Comparison of ENCODE assay signal across 1 cellular context in the genomic region with DNA sequence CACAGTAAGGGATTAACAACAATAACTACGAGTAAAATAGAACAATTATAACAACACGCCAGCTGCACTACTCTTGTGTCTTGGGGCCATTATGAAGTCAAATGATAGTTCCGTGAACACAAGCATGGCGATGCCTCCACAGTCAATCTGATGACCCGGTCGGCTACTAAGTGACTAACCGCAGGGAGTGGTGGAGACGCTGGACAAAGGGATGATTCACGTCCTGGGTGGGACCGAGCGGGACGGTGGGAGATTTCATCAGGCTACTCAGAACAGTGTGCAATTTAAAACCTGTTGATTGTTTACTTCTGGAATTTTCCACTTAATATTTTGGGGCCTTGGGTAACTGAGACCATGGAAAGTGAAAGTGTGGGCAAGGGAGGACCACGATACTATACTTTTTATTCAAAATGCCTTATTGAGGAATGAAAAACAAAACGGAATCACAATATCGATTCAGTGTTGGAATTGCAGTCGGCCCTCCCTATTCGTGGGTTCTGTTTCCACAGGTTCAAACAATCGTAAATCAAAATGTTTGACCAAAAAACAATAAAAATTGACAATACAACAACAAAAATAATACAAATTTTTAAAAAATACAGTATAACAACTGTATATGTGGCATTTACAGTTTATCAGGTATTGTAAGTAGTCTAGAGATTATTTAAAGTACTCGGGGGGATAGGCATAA.
TF ChIP-seq lines count a peak whose summit lies in the region.

No MANE protein-coding gene starts in this region.

TF ChIP-seq in IMR-90, 13 proteins besides CTCF, POLR2A, EP300 and RAD21:
- TF ChIP-seq, protein P1, sequence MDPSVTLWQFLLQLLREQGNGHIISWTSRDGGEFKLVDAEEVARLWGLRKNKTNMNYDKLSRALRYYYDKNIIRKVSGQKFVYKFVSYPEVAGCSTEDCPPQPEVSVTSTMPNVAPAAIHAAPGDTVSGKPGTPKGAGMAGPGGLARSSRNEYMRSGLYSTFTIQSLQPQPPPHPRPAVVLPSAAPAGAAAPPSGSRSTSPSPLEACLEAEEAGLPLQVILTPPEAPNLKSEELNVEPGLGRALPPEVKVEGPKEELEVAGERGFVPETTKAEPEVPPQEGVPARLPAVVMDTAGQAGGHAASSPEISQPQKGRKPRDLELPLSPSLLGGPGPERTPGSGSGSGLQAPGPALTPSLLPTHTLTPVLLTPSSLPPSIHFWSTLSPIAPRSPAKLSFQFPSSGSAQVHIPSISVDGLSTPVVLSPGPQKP (IDR thresholded peaks at IDR 0.05; ENCODE audit: borderline replicate concordance, low read depth, low read length) = no peak
- TF ChIP-seq RCOR1 (IDR thresholded peaks at IDR 0.05; ENCODE audit: insufficient replicate concordance, low read length) = no peak
- no peak for TF ChIP-seq BHLHE40 (IDR thresholded peaks at IDR 0.05; ENCODE audit: low read depth, low read length)
- TF ChIP-seq CHD1 (IDR thresholded peaks at IDR 0.05; ENCODE audit: low read depth, low read length) = no peak
- TF ChIP-seq MXI1 (IDR thresholded peaks at IDR 0.05; ENCODE audit: borderline replicate concordance, low read depth, low read length) = no peak
- TF ChIP-seq, protein P2, sequence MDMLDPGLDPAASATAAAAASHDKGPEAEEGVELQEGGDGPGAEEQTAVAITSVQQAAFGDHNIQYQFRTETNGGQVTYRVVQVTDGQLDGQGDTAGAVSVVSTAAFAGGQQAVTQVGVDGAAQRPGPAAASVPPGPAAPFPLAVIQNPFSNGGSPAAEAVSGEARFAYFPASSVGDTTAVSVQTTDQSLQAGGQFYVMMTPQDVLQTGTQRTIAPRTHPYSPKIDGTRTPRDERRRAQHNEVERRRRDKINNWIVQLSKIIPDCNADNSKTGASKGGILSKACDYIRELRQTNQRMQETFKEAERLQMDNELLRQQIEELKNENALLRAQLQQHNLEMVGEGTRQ (IDR thresholded peaks at IDR 0.05; ENCODE audit: low read depth, low read length) = no peak
- TF ChIP-seq RFX5 (IDR thresholded peaks at IDR 0.05; ENCODE audit: low read depth, low read length) = no peak
- TF ChIP-seq NFE2L2 (IDR thresholded peaks at IDR 0.05; ENCODE audit: low read depth, low read length) = no peak
- no peak for TF ChIP-seq MAZ (IDR thresholded peaks at IDR 0.05; ENCODE audit: borderline replicate concordance, low read depth, low read length)
- TF ChIP-seq FOS (IDR thresholded peaks at IDR 0.05; ENCODE audit: low read depth, low read length) = no peak
- no peak for TF ChIP-seq SMC3 (IDR thresholded peaks at IDR 0.05; ENCODE audit: low read depth, low read length)
- TF ChIP-seq CEBPB (IDR thresholded peaks at IDR 0.05; ENCODE audit: low read depth, low read length) = no peak
